In the genomic region with DNA sequence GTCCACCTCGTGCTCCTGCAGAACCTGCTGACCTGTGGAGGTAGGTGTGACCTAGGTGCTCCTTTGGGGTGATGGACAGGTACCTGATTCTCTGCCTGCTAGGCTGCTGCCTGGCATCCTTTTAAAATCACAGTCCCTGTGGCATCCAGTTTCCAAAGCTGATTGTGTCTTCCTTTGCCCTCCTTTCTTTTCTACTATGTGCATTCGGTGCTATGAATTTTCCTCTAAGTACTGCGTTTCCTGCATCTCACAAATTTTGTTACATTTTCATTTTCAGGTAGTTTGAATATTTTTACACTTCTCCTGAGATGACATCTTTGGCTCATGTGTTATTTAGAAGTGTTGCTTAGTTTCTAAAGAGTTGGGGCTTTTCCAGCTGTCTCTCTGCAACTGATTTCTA, we compare ENCODE assay signal across 25 cellular contexts.
"Had no signal": no experiment of that assay in that cellular context is flagged by ENCODE, and none has a peak within 500 bp of the region (broad histone marks: within the 10 kb centered on the region; RNA-seq: fewer than 3 reads in every experiment).

No MANE protein-coding gene starts in this region.

- H3K4me1 ChIP-seq: gastrocnemius medialis, prostate gland, sigmoid colon, tibial nerve, vagina had no signal

- H3K4me1 Mint-ChIP-seq: memory B cell; mesothelial cell of epicardium; neural crest cell; stimulated activated effector memory CD8-positive, alpha-beta T cell treated with anti-CD3 and anti-CD28 coated beads, Interleukin-12 subunit alpha, Interleukin-12 subunit beta, amount 100 ng/mL, for 72 hours had no signal

- H3K9me3 ChIP-seq: prostate gland had no signal

- H3K27me3 ChIP-seq: dorsolateral prefrontal cortex, gastrocnemius medialis, right atrium auricular region, sigmoid colon, tibial nerve, vagina had no signal

- DNase-seq: dorsolateral prefrontal cortex; effector CD4-positive, alpha-beta T cell; foreskin fibroblast; gastrocnemius medialis; head of caudate nucleus; left ventricle myocardium superior; mucosa of descending colon; naive B cell; sigmoid colon; stimulated activated CD4-positive, alpha-beta T cell treated with anti-CD3 and anti-CD28 coated beads, Interleukin-2, amount 100 ng/mL, for 24 hours; stimulated activated CD4-positive, alpha-beta T cell treated with anti-CD3 and anti-CD28 coated beads, Interleukin-4, amount 100 ng/mL, for 24 hours; stimulated activated naive CD8-positive, alpha-beta T cell treated with anti-CD3 and anti-CD28 coated beads, Interleukin-15, Interleukin-2, amounts not matched to agents 100 U/mL and 50 U/mL, for 24 hours had no signal

- H3K36me3 Mint-ChIP-seq: stimulated activated effector memory CD8-positive, alpha-beta T cell treated with anti-CD3 and anti-CD28 coated beads, Interleukin-12 subunit alpha, Interleukin-12 subunit beta, amount 100 ng/mL, for 72 hours had no signal

- H3K27ac ChIP-seq: dorsolateral prefrontal cortex, epithelial cell of prostate, gastrocnemius medialis, prostate gland, right atrium auricular region, sigmoid colon, thoracic aorta, tibial nerve, vagina had no signal

- ATAC-seq: esophagus mucosa; gastrocnemius medialis; left ventricle myocardium superior; natural killer cell treated with Interleukin-12 subunit alpha and Interleukin-12 subunit beta and Interleukin-15 and Interleukin-18, amount 100 ng/mL, for 72 hours; stimulated activated effector memory CD8-positive, alpha-beta T cell treated with anti-CD3 and anti-CD28 coated beads, Interleukin-12 subunit alpha, Interleukin-12 subunit beta, amount 100 ng/mL, for 72 hours; stimulated activated naive CD8-positive, alpha-beta T cell treated with anti-CD3 and anti-CD28 coated beads, Interleukin-15, Interleukin-2, amounts not matched to agents 100 U/mL and 50 U/mL, for 24 hours had no signal

- H3K27ac Mint-ChIP-seq: memory B cell; mesothelial cell of epicardium; natural killer cell treated with Interleukin-12 subunit alpha and Interleukin-12 subunit beta and Interleukin-15 and Interleukin-18, amount 100 ng/mL, for 72 hours; stimulated activated effector memory CD8-positive, alpha-beta T cell treated with anti-CD3 and anti-CD28 coated beads, Interleukin-12 subunit alpha, Interleukin-12 subunit beta, amount 100 ng/mL, for 72 hours had no signal

- H3K27me3 Mint-ChIP-seq: memory B cell; naive B cell; natural killer cell treated with Interleukin-12 subunit alpha and Interleukin-12 subunit beta and Interleukin-15 and Interleukin-18, amount 100 ng/mL, for 72 hours had no signal

- H3K4me3 ChIP-seq: dorsolateral prefrontal cortex, gastrocnemius medialis, lung, mucosa of descending colon, prostate gland, right atrium auricular region, sigmoid colon, thoracic aorta, tibial nerve, vagina had no signal

- H3K4me3 Mint-ChIP-seq: memory B cell; mesothelial cell of epicardium; naive B cell; natural killer cell treated with Interleukin-12 subunit alpha and Interleukin-12 subunit beta and Interleukin-15 and Interleukin-18, amount 100 ng/mL, for 72 hours; neural crest cell; stimulated activated effector memory CD8-positive, alpha-beta T cell treated with anti-CD3 and anti-CD28 coated beads, Interleukin-12 subunit alpha, Interleukin-12 subunit beta, amount 100 ng/mL, for 72 hours had no signal
